9 cellular contexts compared by ENCODE assay signal in the genomic region with DNA sequence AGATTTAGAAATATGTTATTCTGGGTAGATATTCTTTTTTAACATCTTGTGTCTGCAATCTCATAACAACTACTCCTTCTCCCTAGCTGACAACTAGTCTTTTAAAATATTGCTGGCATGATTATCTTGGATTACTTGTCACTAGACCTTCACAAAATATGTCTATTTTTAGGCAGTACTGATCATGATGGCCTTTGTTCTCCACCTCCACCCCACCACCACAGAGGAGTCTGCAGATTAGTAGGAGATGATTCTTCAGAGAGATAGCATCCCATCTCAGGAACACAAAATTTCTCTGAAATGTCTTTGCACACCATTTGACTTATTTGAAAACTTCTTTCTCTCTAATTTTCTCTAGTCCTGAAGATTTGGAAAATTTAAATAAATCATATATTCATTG.
"Had no signal": no experiment of that assay in that cellular context is flagged by ENCODE, and none has a peak within 500 bp of the region (broad histone marks: within the 10 kb centered on the region; RNA-seq: fewer than 3 reads in every experiment).

No MANE protein-coding gene starts in this region.

- H3K36me3 ChIP-seq: HAP-1 had no signal

- H3K4me1 ChIP-seq: HAP-1 had no signal

- H2AFZ ChIP-seq: GM23248 had no signal

- H3K9me3 ChIP-seq: HAP-1 had no signal

- H3K9ac ChIP-seq: GM23248 had no signal

- FAIRE-seq: HepG2 had no signal

- H3K27ac ChIP-seq: GM23248, HL-60 had no signal

- H3K4me3 ChIP-seq: GM23248, HAP-1 had no signal

- DNase-seq: GM23248, GOT3, H7, HFFc6, KBM-7 had no signal

- ATAC-seq: HCT116, HepG2 had no signal
